ENCODE assay signal across 22 cellular contexts in the genomic region with DNA sequence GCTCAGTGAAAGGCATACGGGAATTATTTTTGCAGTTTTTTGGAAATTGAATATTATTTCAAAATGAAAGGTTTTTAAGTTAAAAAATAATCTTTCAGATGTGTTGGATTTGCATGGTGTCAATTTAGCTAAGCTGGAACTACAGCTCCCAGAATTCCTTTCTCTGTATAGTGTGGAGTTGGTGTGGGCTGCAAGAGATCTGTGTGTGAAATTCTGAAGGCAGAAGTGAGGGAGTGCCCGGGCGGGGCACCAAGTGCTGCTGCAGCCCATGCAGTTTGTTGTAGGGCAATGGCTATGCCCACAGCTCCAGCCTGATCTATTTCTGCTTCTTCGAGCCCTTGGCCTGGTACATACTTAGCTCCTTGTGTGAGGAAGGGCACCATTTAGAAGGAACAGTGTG.
DNase-seq lines count a peak whose midpoint lies in the region; ATAC-seq and TF ChIP-seq lines count a peak whose summit lies in the region.
"Had no signal": no experiment of that assay in that cellular context is flagged by ENCODE, and none has a peak within 500 bp of the region (broad histone marks: within the 10 kb centered on the region; RNA-seq: fewer than 3 reads in every experiment).

No MANE protein-coding gene starts in this region.

- no peak for DNase-seq in activated CD4-positive, alpha-beta T cell treated with anti-CD3 and anti-CD28 coated beads for 36 hours
- DNase-seq in activated CD4-positive, alpha-beta T cell treated with anti-CD3 and anti-CD28 coated beads for 4 hours: no peak
- peak; percentile 25 for DNase-seq in NB4 (ENCODE audit: low read depth)
- peak; percentile 0 for DNase-seq in osteoblast (ENCODE audit: insufficient read length, low spot score, missing footprints)
- DNase-seq in BE2C: no peak
- no peak for DNase-seq in posterior cingulate gyrus
- DNase-seq: activated CD4-positive, alpha-beta T cell treated with anti-CD3 and anti-CD28 coated beads for 48 hours; activated naive CD4-positive, alpha-beta T cell treated with Interleukin-2 at 50 U/mL for 16 hours; activated T-cell treated with anti-CD3 and anti-CD28 coated beads, Interleukin-2, amount 50 U/mL, for 48 hours; dorsolateral prefrontal cortex; GDM1; MM.1S; naive thymus-derived CD8-positive, alpha-beta T cell; NCI-H2171; NCI-H524; nucleus accumbens; SJCRH30; spleen; transverse colon had no signal

- POLR2A ChIA-PET in activated CD4-positive, alpha-beta T cell treated with anti-CD3 and anti-CD28 coated beads for 36 hours (lab: Charles Lee): interaction anchor here (0.7 kb wide), 1 partner anchor 40 kb away, joined by 3 read pairs; no protein-coding TSS in a partner anchor

- H3K4me3 ChIP-seq in NB4 (ENCODE audit: low read depth, low read length) (no peak overlapping the region), osteoblast (ENCODE audit: insufficient read depth, low read length) (no peak overlapping the region), BE2C (ENCODE audit: low read depth, low read length) (no peak overlapping the region)
- H3K4me3 ChIP-seq: dorsolateral prefrontal cortex, SJCRH30, spleen, transverse colon had no signal

- intact Hi-C loops in activated CD4-positive, alpha-beta T cell treated with anti-CD3 and anti-CD28 coated beads for 36 hours (cut with DNase I, micrococcal nuclease): no loop called here
- intact Hi-C loops in posterior cingulate gyrus (cut with DNase I): no loop called here

- no peak overlapping the region for H3K4me3 Mint-ChIP-seq in activated CD4-positive, alpha-beta T cell treated with anti-CD3 and anti-CD28 coated beads for 36 hours
- peak overlapping the region; percentile 7 for H3K4me3 Mint-ChIP-seq in activated T-helper 17 cell treated with anti-CD3 and anti-CD28 coated beads, Interleukin-2, amount 50 U/mL, for 72 hours
- H3K4me3 Mint-ChIP-seq: naive thymus-derived CD8-positive, alpha-beta T cell had no signal

- TF ChIP-seq CTCF in NB4 (IDR thresholded peaks at IDR 0.05; ENCODE audit: low read depth, low read length) (no peak), osteoblast (IDR thresholded peaks at IDR 0.05; ENCODE audit: extremely low read depth, low read depth, low read length) (no peak), BE2C (IDR thresholded peaks at IDR 0.05; ENCODE audit: low read depth, low read length) (no peak)

- H3K9me3 Mint-ChIP-seq in activated CD4-positive, alpha-beta T cell treated with anti-CD3 and anti-CD28 coated beads for 36 hours (ENCODE audit: low read depth): no peaks in the 10 kb centered on the region
- no peaks in the 10 kb centered on the region for H3K9me3 Mint-ChIP-seq in activated T-helper 17 cell treated with anti-CD3 and anti-CD28 coated beads, Interleukin-2, amount 50 U/mL, for 72 hours
- H3K9me3 Mint-ChIP-seq: naive thymus-derived CD8-positive, alpha-beta T cell had no signal

- CTCF ChIA-PET in activated CD4-positive, alpha-beta T cell treated with anti-CD3 and anti-CD28 coated beads for 36 hours (lab: Charles Lee): interaction anchor here (0.6 to 2.0 kb wide), 4 partner anchors 11 to 151 kb away, joined by 3 to 10 read pairs (median 5); a partner anchor contains a TSS

- H3K4me1 ChIP-seq in osteoblast (ENCODE audit: insufficient read depth, low read length): peaks cover 23% of the 10 kb centered on the region
- peaks cover 8% of the 10 kb centered on the region; the same call in 1 of the 2 replicates for H3K4me1 ChIP-seq in BE2C
- H3K4me1 ChIP-seq: SJCRH30, spleen, transverse colon had no signal

- H3K4me1 Mint-ChIP-seq in activated CD4-positive, alpha-beta T cell treated with anti-CD3 and anti-CD28 coated beads for 36 hours: peaks cover 10% of the 10 kb centered on the region
- H3K4me1 Mint-ChIP-seq in activated T-helper 17 cell treated with anti-CD3 and anti-CD28 coated beads, Interleukin-2, amount 50 U/mL, for 72 hours: peaks cover 3% of the 10 kb centered on the region

- H3K9me3 ChIP-seq in osteoblast (ENCODE audit: low read depth, low read length): no peaks in the 10 kb centered on the region
- H3K9me3 ChIP-seq in BE2C: no peaks in the 10 kb centered on the region
- H3K9me3 ChIP-seq: SJCRH30, spleen, transverse colon had no signal

- H3K36me3 ChIP-seq in osteoblast (ENCODE audit: insufficient read depth, low read length): no peaks in the 10 kb centered on the region
- no peaks in the 10 kb centered on the region for H3K36me3 ChIP-seq in BE2C
- H3K36me3 ChIP-seq: SJCRH30, spleen, transverse colon had no signal

- ATAC-seq in activated CD4-positive, alpha-beta T cell treated with anti-CD3 and anti-CD28 coated beads for 36 hours: peak; percentile 19
- no peak for ATAC-seq in activated T-helper 17 cell treated with anti-CD3 and anti-CD28 coated beads, Interleukin-2, amount 50 U/mL, for 72 hours (replicated peaks)
- no peak for ATAC-seq in GM21423 (IDR thresholded peaks at IDR 0.05; ENCODE audit: unreplicated experiment)
- ATAC-seq: left lobe of liver; naive thymus-derived CD8-positive, alpha-beta T cell had no signal

- H3K36me3 Mint-ChIP-seq in activated CD4-positive, alpha-beta T cell treated with anti-CD3 and anti-CD28 coated beads for 36 hours (ENCODE audit: low read depth): no peaks in the 10 kb centered on the region
- H3K36me3 Mint-ChIP-seq in activated T-helper 17 cell treated with anti-CD3 and anti-CD28 coated beads, Interleukin-2, amount 50 U/mL, for 72 hours (ENCODE audit: low read depth): no peaks in the 10 kb centered on the region
- H3K36me3 Mint-ChIP-seq: naive thymus-derived CD8-positive, alpha-beta T cell had no signal

- no peak overlapping the region for H3K27ac Mint-ChIP-seq in activated CD4-positive, alpha-beta T cell treated with anti-CD3 and anti-CD28 coated beads for 36 hours
- H3K27ac Mint-ChIP-seq in activated T-helper 17 cell treated with anti-CD3 and anti-CD28 coated beads, Interleukin-2, amount 50 U/mL, for 72 hours: no peak overlapping the region

- no peaks in the 10 kb centered on the region for H4K20me1 ChIP-seq in osteoblast (ENCODE audit: insufficient read depth, low read length)

- no peaks in the 10 kb centered on the region for H3K79me2 ChIP-seq in osteoblast (ENCODE audit: insufficient read depth, low read length)

- no peak overlapping the region for H3K4me2 ChIP-seq in osteoblast (ENCODE audit: insufficient read depth, low read length)

- no peaks in the 10 kb centered on the region for H3K27me3 Mint-ChIP-seq in activated CD4-positive, alpha-beta T cell treated with anti-CD3 and anti-CD28 coated beads for 36 hours
- no peaks in the 10 kb centered on the region for H3K27me3 Mint-ChIP-seq in activated T-helper 17 cell treated with anti-CD3 and anti-CD28 coated beads, Interleukin-2, amount 50 U/mL, for 72 hours
- H3K27me3 Mint-ChIP-seq: naive thymus-derived CD8-positive, alpha-beta T cell had no signal

- H3K27me3 ChIP-seq in osteoblast (ENCODE audit: insufficient read depth, low read length) (no peaks in the 10 kb centered on the region), BE2C (no peaks in the 10 kb centered on the region)
- H3K27me3 ChIP-seq: dorsolateral prefrontal cortex, SJCRH30, spleen, transverse colon had no signal

- no peak for TF ChIP-seq POLR2A in NB4 (IDR thresholded peaks at IDR 0.05; ENCODE audit: extremely low read depth, insufficient read length)

- H3K27ac ChIP-seq in osteoblast (ENCODE audit: low read depth, low read length): no peak overlapping the region
- H3K27ac ChIP-seq: SJCRH30, spleen, transverse colon had no signal

- no peak overlapping the region for H2AFZ ChIP-seq in osteoblast (ENCODE audit: low read length)

Comparison
In these comparisons a context has a peak if more than half of its experiments do, and no peak if none do; other contexts are left out.
1. DNase-seq: peak in NB4 (single experiment) and osteoblast (single experiment); none in activated CD4-positive, alpha-beta T cell treated with anti-CD3 and anti-CD28 coated beads for 36 hours (single experiment), activated CD4-positive, alpha-beta T cell treated with anti-CD3 and anti-CD28 coated beads for 4 hours (0 of 2), BE2C (single experiment) and posterior cingulate gyrus (0 of 10).